Comparison of ENCODE assay signal across 10 cellular contexts in genomic region chr12:46825526-46826414, GRCh38. TPM values are rescaled to one million over a fixed set of nuclear protein-coding genes. Genes with fewer than 3 reads are reported as not detected.
A peak's percentile ranks its signal among the peaks of the same experiment; 100 is the strongest.
DNase-seq lines count a peak whose midpoint lies in the region; ATAC-seq and TF ChIP-seq lines count a peak whose summit lies in the region.
"Had no signal": no experiment of that assay in that cellular context is flagged by ENCODE, and none has a peak within 500 bp of the region (broad histone marks: within the 10 kb centered on the region; RNA-seq: fewer than 3 reads in every experiment).

SLC38A4 (minus strand) TSS chr12:46825997; CDS start chr12:46793071, 32,926 bp downstream.

- no peak for TF ChIP-seq POLR2A in upper lobe of left lung (IDR thresholded peaks at IDR 0.05)

- H3K4me3 ChIP-seq in left lung, result no peak within 1 kb of the TSS
- H3K4me3 ChIP-seq in upper lobe of left lung, result peak within 1 kb of the TSS in 2 of 4 donors; percentile 19 to 21

- intact Hi-C loops in left lung (cut with DNase I), result no loop called here

- peak; percentile 87 for ATAC-seq in left lung
- ATAC-seq in upper lobe of left lung (ENCODE audit: low FRiP score in 2 of 2), result peak; percentile 52 to 66
- no peak for ATAC-seq in GM21367 (IDR thresholded peaks at IDR 0.05; ENCODE audit: unreplicated experiment)
- no peak for ATAC-seq in HG03442 (IDR thresholded peaks at IDR 0.05; ENCODE audit: unreplicated experiment)

- peak; percentile 47 for DNase-seq in DMS 273 (lab: John Stamatoyannopoulos, UW; ENCODE audit: unreplicated experiment)
- no peak for DNase-seq in DMS 273 treated with DMSO at 0.1 percent for 48 hours (lab: John Stamatoyannopoulos, UW)
- DNase-seq in ecto neural progenitor cell (ENCODE audit: low spot score), result peak; percentile 85
- DNase-seq in left lung, result peak in 1 of 2 donors; percentile 77
- peak; percentile 22 to 82 for DNase-seq in upper lobe of left lung
- DNase-seq in CD1c-positive myeloid dendritic cell (ENCODE audit: extremely low spot score), result no peak
- DNase-seq: midbrain, NCI-H1694 had no signal

- H3K4me1 ChIP-seq in left lung (peaks cover 0 to under 1% of the 10 kb centered on the region in 2 donors), upper lobe of left lung (peaks cover 0 to 8% (median 3%) of the 10 kb centered on the region in 4 donors)

- 16 to 20% methylated on average over 26 to 30 of the region's 30 CpGs for WGBS in upper lobe of left lung, 2 donors

- no peaks in the 10 kb centered on the region for H3K36me3 ChIP-seq in left lung
- no peaks in the 10 kb centered on the region for H3K36me3 ChIP-seq in upper lobe of left lung

- no peak for TF ChIP-seq EP300 in upper lobe of left lung (IDR thresholded peaks at IDR 0.05)

- H3K27ac ChIP-seq in left lung (no peak within 1 kb of the TSS), upper lobe of left lung (no peak within 1 kb of the TSS)

- H3K9me3 ChIP-seq in left lung (no peaks in the 10 kb centered on the region), upper lobe of left lung (no peaks in the 10 kb centered on the region)

- H3K27me3 ChIP-seq in left lung (peaks cover 41 to 65% of the 10 kb centered on the region in 2 donors), upper lobe of left lung (peaks cover 0 to 11% (median 2%) of the 10 kb centered on the region in 4 donors)

- no peak for TF ChIP-seq CTCF in left lung (IDR thresholded peaks at IDR 0.05)
- no peak for TF ChIP-seq CTCF in upper lobe of left lung (IDR thresholded peaks at IDR 0.05)

RNA-seq across cellular contexts. Expression of gene SLC38A4, which starts in this region (rescaled TPM):
- total RNA-seq in left lung (1 to 10 TPM in 1 of 2 donors, under 1 TPM in 1; 0.85 to 1.5 TPM), upper lobe of left lung (under 1 TPM in 3 of 6 donors, not detected in 3; 0.49 to 0.81 (median 0.60) TPM)

Comparison
In these comparisons a context has a peak if more than half of its experiments do, and no peak if none do; other contexts are left out.
1. DNase-seq: peak in DMS 273 (single experiment) and ecto neural progenitor cell (single experiment); none in DMS 273 treated with DMSO at 0.1 percent for 48 hours (single experiment) and CD1c-positive myeloid dendritic cell (single experiment).
2. Peak in DNase-seq and ATAC-seq in upper lobe of left lung; RNA of the gene not detected or under 1 TPM.